Comparison of ENCODE assay signal across 29 cellular contexts in the genomic region with DNA sequence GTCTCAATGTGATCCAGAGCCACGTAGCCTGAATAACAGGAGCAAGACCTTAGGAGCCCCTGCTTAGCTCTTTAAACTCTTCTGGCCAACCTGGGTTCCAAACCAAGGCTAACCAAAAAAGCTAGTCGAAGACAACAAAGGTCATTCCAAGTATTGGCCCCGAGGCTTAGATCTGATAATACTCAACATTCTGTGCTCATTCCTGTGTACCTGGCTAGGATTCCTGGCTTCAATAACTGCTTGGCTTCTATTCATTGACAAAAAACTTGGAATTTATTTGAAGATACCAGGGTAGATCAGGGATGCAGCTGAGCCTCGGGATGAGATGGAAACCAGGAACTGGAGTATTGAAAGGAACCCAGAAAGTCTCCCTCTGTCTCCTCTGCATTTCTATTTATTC.
"Had no signal": no experiment of that assay in that cellular context is flagged by ENCODE, and none has a peak within 500 bp of the region (broad histone marks: within the 10 kb centered on the region; RNA-seq: fewer than 3 reads in every experiment).

No MANE protein-coding gene starts in this region.

- H3K9me3 ChIP-seq: ovary, psoas muscle, right lobe of liver, sigmoid colon, stomach, thoracic aorta, thyroid gland, tibial nerve, upper lobe of right lung, uterus had no signal

- H3K27ac ChIP-seq: neural progenitor cell, ovary, parathyroid adenoma, psoas muscle, right lobe of liver, sigmoid colon, stomach, thoracic aorta, thyroid gland, tibial nerve, upper lobe of right lung, uterus had no signal

- H3K27ac Mint-ChIP-seq: natural killer cell treated with Interleukin-12 subunit alpha and Interleukin-12 subunit beta and Interleukin-15 and Interleukin-18, amount 100 ng/mL, for 72 hours; nephron progenitor cell; neural progenitor cell; progenitor cell of endocrine pancreas; stimulated activated effector memory CD8-positive, alpha-beta T cell treated with anti-CD3 and anti-CD28 coated beads, Interleukin-12 subunit alpha, Interleukin-12 subunit beta, amount 100 ng/mL, for 72 hours; stimulated activated naive B cell treated with anti-CD40 and anti-IgM and Interleukin-4, amounts not matched to agents 10 μg/mL and 1 μg/mL and 100 μg/mL, for 72 hours; stimulated activated naive CD8-positive, alpha-beta T cell treated with anti-CD3 and anti-CD28 coated beads, Interleukin-15, Interleukin-2, amounts not matched to agents 100 ng/mL and 50 ng/mL, for 24 hours; type B pancreatic cell had no signal

- H3K27me3 Mint-ChIP-seq: naive thymus-derived CD8-positive, alpha-beta T cell; natural killer cell treated with Interleukin-12 subunit alpha and Interleukin-12 subunit beta and Interleukin-15 and Interleukin-18, amount 100 ng/mL, for 72 hours; progenitor cell of endocrine pancreas; stimulated activated naive B cell treated with anti-CD40 and anti-IgM and Interleukin-4, amounts not matched to agents 10 μg/mL and 1 μg/mL and 100 μg/mL, for 72 hours; stimulated activated naive CD8-positive, alpha-beta T cell treated with anti-CD3 and anti-CD28 coated beads, Interleukin-15, Interleukin-2, amounts not matched to agents 100 ng/mL and 50 ng/mL, for 24 hours; type B pancreatic cell had no signal

- H3K36me3 Mint-ChIP-seq: natural killer cell treated with Interleukin-12 subunit alpha and Interleukin-12 subunit beta and Interleukin-15 and Interleukin-18, amount 100 ng/mL, for 72 hours had no signal

- H3K9ac ChIP-seq: neural progenitor cell, parathyroid adenoma had no signal

- ATAC-seq: naive thymus-derived CD8-positive, alpha-beta T cell; natural killer cell treated with Interleukin-12 subunit alpha and Interleukin-12 subunit beta and Interleukin-15 and Interleukin-18, amount 100 ng/mL, for 72 hours; psoas muscle; right cardiac atrium; right lobe of liver; stimulated activated effector memory CD8-positive, alpha-beta T cell treated with anti-CD3 and anti-CD28 coated beads, Interleukin-12 subunit alpha, Interleukin-12 subunit beta, amount 100 ng/mL, for 72 hours; stimulated activated naive B cell treated with anti-CD40 and anti-IgM and Interleukin-4, amounts not matched to agents 10 μg/mL and 1 μg/mL and 100 μg/mL, for 72 hours; upper lobe of right lung had no signal

- H3K79me2 ChIP-seq: parathyroid adenoma had no signal

- H3K4me2 ChIP-seq: neural progenitor cell had no signal

- H3K4me3 ChIP-seq: neural progenitor cell, ovary, psoas muscle, right lobe of liver, sigmoid colon, stomach, thoracic aorta, thyroid gland, tibial nerve, upper lobe of right lung, uterus had no signal

- H2AFZ ChIP-seq: neural progenitor cell, parathyroid adenoma had no signal

- H3K4me1 ChIP-seq: right lobe of liver, uterus had no signal

- DNase-seq: naive thymus-derived CD8-positive, alpha-beta T cell; nephron progenitor cell; occipital lobe; ovary; posterior cingulate gyrus; psoas muscle; right cardiac atrium; right lobe of liver; sigmoid colon; small intestine; stimulated activated CD4-positive, alpha-beta T cell treated with anti-CD3 and anti-CD28 coated beads, Interleukin-15, amount 100 ng/mL, for 24 hours; stimulated activated CD4-positive, alpha-beta T cell treated with anti-CD3 and anti-CD28 coated beads, Interleukin-2, amount 100 ng/mL, for 24 hours; stimulated activated CD4-positive, alpha-beta T cell treated with anti-CD3 and anti-CD28 coated beads, Interleukin-2, amount 100 ng/mL, for 48 hours; stimulated activated CD4-positive, alpha-beta T cell treated with anti-CD3 and anti-CD28 coated beads, Interleukin-4, amount 100 ng/mL, for 24 hours; stimulated activated naive B cell treated with anti-CD40 and anti-IgM and Interleukin-4, amounts not matched to agents 10 μg/mL and 1 μg/mL and 100 μg/mL, for 72 hours; stimulated activated naive CD4-positive, alpha-beta T cell treated with Interleukin-2 at 50 U/mL for 16 hours; stomach; thyroid gland; upper lobe of right lung; uterus had no signal

- H3K4me3 Mint-ChIP-seq: naive thymus-derived CD8-positive, alpha-beta T cell; natural killer cell treated with Interleukin-12 subunit alpha and Interleukin-12 subunit beta and Interleukin-15 and Interleukin-18, amount 100 ng/mL, for 72 hours; nephron progenitor cell; neural progenitor cell; stimulated activated effector memory CD8-positive, alpha-beta T cell treated with anti-CD3 and anti-CD28 coated beads, Interleukin-12 subunit alpha, Interleukin-12 subunit beta, amount 100 ng/mL, for 72 hours; stimulated activated naive B cell treated with anti-CD40 and anti-IgM and Interleukin-4, amounts not matched to agents 10 μg/mL and 1 μg/mL and 100 μg/mL, for 72 hours; stimulated activated naive CD8-positive, alpha-beta T cell treated with anti-CD3 and anti-CD28 coated beads, Interleukin-15, Interleukin-2, amounts not matched to agents 100 ng/mL and 50 ng/mL, for 24 hours; type B pancreatic cell had no signal

- H3K36me3 ChIP-seq: neural progenitor cell, ovary, right lobe of liver, sigmoid colon, thoracic aorta, thyroid gland, upper lobe of right lung, uterus had no signal

- H3K27me3 ChIP-seq: neural progenitor cell, ovary, right lobe of liver, sigmoid colon, stomach, thyroid gland, tibial nerve, upper lobe of right lung, uterus had no signal

- H3K9me3 Mint-ChIP-seq: naive thymus-derived CD8-positive, alpha-beta T cell; natural killer cell treated with Interleukin-12 subunit alpha and Interleukin-12 subunit beta and Interleukin-15 and Interleukin-18, amount 100 ng/mL, for 72 hours; nephron progenitor cell; neural progenitor cell; stimulated activated effector memory CD8-positive, alpha-beta T cell treated with anti-CD3 and anti-CD28 coated beads, Interleukin-12 subunit alpha, Interleukin-12 subunit beta, amount 100 ng/mL, for 72 hours; stimulated activated naive B cell treated with anti-CD40 and anti-IgM and Interleukin-4, amounts not matched to agents 10 μg/mL and 1 μg/mL and 100 μg/mL, for 72 hours; stimulated activated naive CD8-positive, alpha-beta T cell treated with anti-CD3 and anti-CD28 coated beads, Interleukin-15, Interleukin-2, amounts not matched to agents 100 ng/mL and 50 ng/mL, for 24 hours; type B pancreatic cell had no signal
